ENCODE assay signal across 1 cellular context in the genomic region with DNA sequence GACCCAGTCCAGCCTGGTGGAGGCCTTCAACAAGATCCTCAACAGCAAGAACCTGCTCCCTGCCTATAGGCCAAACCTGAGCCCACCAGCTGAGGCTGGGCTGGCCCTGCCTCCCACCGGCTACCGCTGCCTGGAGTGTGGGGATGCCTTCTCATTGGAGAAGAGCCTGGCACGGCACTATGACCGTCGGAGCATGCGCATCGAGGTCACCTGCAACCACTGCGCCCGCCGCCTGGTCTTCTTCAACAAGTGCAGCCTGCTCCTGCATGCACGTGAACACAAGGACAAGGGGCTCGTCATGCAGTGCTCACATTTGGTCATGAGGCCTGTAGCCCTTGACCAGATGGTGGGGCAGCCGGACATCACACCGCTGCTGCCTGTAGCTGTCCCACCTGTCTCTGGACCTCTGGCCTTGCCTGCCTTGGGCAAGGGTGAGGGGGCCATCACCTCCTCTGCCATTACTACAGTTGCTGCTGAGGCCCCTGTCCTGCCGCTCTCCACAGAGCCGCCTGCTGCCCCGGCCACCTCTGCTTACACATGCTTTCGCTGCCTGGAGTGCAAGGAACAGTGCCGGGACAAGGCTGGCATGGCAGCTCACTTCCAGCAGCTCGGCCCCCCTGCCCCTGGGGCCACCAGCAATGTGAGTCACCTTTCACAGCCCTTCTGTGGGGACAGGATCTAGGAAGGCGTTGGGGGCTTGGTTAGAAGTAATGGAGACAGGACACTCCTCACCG.
A peak's percentile ranks its signal among the peaks of the same experiment; 100 is the strongest.
TF ChIP-seq lines count a peak whose summit lies in the region.

No MANE protein-coding gene starts in this region.

TF ChIP-seq in GM12878, 131 proteins besides CTCF, POLR2A, EP300 and RAD21:
- TF ChIP-seq SREBF1 (IDR thresholded peaks at IDR 0.05; ENCODE audit: low read length), result no peak
- 0 out of 2 replicates have a peak, but pooled peaks have one; percentile 7 for TF ChIP-seq PML (IDR thresholded peaks at IDR 0.05; ENCODE audit: low read length)
TF ChIP-seq in GM12878: peak in this region for 1.
